ENCODE assay signal across 10 cellular contexts in genomic region chr9:4548796-4549725, GRCh38. TPM values are rescaled to one million over a fixed set of nuclear protein-coding genes. Genes with fewer than 3 reads are reported as not detected.
DNase-seq lines count a peak whose midpoint lies in the region; ATAC-seq and TF ChIP-seq lines count a peak whose summit lies in the region.
"Had no signal": no experiment of that assay in that cellular context is flagged by ENCODE, and none has a peak within 500 bp of the region (broad histone marks: within the 10 kb centered on the region; RNA-seq: fewer than 3 reads in every experiment).

No MANE protein-coding gene starts in this region.

- ATAC-seq in HG03520 (IDR thresholded peaks at IDR 0.05; ENCODE audit: unreplicated experiment) = no peak
- ATAC-seq in GM18520 (IDR thresholded peaks at IDR 0.05; ENCODE audit: unreplicated experiment) = no peak

- H3K27ac Mint-ChIP-seq in type B pancreatic cell = no peak overlapping the region

- peaks cover 21% of the 10 kb centered on the region for H3K4me1 Mint-ChIP-seq in type B pancreatic cell (ENCODE audit: unreplicated experiment)

- TF ChIP-seq CTCF in type B pancreatic cell (conservative IDR thresholded peaks at IDR 0.05) = peak; percentile 56

- no peaks in the 10 kb centered on the region for H3K36me3 Mint-ChIP-seq in type B pancreatic cell
- H3K36me3 Mint-ChIP-seq: CD4-positive, alpha-beta memory T cell had no signal

- H3K9me3 Mint-ChIP-seq in type B pancreatic cell = no peaks in the 10 kb centered on the region
- H3K9me3 Mint-ChIP-seq: CD4-positive, alpha-beta memory T cell; central memory CD8-positive, alpha-beta T cell had no signal

- no peaks in the 10 kb centered on the region for H3K27me3 Mint-ChIP-seq in type B pancreatic cell
- H3K27me3 Mint-ChIP-seq: central memory CD8-positive, alpha-beta T cell had no signal

- peak; percentile 4 for DNase-seq in activated T-cell treated with anti-CD3 and anti-CD28 coated beads for 48 hours (ENCODE audit: low read depth)
- no peak for DNase-seq in activated T-cell treated with anti-CD3 and anti-CD28 coated beads for 4 hours
- peak; percentile 16 for DNase-seq in RPMI8226
- peak; percentile 24 for DNase-seq in hepatic stellate cell (ENCODE audit: low spot score)
- DNase-seq in type B pancreatic cell (ENCODE audit: extremely low spot score, unreplicated experiment) = no peak
- no peak for DNase-seq in anterior cingulate cortex (lab: John Stamatoyannopoulos, UW)
- DNase-seq: CD4-positive, alpha-beta memory T cell had no signal

- no peak overlapping the region for H3K4me3 Mint-ChIP-seq in type B pancreatic cell
- H3K4me3 Mint-ChIP-seq: central memory CD8-positive, alpha-beta T cell had no signal

RNA-seq across cellular contexts. Expression of gene SLC1A1, which starts 58.8 kb away (rescaled TPM):
- 6.0 and 16.2 TPM in 2 replicates for total RNA-seq in type B pancreatic cell (ENCODE audit: low replicate concordance)

Comparison
In these comparisons a context has a peak if more than half of its experiments do, and no peak if none do; other contexts are left out.
1. DNase-seq: peak in activated T-cell treated with anti-CD3 and anti-CD28 coated beads for 48 hours (single experiment), RPMI8226 (single experiment) and hepatic stellate cell (single experiment); none in activated T-cell treated with anti-CD3 and anti-CD28 coated beads for 4 hours (single experiment), type B pancreatic cell (single experiment) and anterior cingulate cortex (0 of 58).